In the genomic region with DNA sequence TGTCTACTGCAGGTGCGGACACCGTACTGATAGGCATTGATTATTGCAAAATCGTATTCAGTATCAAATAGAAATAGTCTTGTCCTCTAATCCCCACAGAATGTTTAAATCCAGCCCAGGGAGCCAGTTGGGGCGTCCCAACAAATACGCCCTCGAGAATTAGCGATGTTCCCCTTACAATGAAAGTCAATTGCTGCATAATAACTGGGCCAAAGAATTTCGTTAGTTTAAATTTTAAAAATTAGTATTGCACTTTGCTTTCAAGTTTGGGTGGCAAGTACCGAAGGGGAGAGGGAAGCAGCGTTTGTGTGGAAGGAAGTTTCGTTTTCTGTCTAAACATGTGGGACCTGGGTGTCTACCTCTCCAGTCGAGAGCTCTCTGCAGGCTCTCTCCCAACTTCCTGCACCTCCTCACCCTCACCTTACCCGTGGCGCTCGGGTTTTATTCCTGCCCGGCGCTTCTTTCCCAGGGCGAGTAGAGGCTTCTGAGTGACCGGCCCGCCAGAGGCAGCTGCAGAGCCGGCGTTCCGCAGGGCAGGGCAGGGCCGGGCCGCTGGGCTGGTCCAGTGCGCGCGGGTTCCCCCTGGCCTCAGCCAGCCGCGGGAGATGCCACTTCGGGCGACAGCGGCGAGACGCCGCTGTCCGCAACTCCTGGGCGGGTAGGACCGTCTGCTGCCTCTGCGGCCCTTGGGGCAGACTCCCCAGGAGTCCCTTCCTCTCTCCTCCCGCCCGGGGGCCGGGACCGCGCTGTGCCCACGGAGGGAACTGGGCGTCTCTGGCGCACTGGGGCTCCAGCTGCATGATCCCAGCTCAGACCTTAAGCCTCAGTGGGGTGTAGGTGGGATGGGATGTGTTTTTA, we compare ENCODE assay signal across 8 cellular contexts. TPM values are rescaled to one million over a fixed set of nuclear protein-coding genes. Genes with fewer than 3 reads are reported as not detected.
DNase-seq lines count a peak whose midpoint lies in the region; ATAC-seq and TF ChIP-seq lines count a peak whose summit lies in the region.

No MANE protein-coding gene starts in this region.

- H3K9me3 ChIP-seq in HUES6 (ENCODE audit: control insufficient read depth, insufficient read depth, low read depth, low read length) = no peaks in the 10 kb centered on the region

- H3K4me3 ChIP-seq in HUES6 (ENCODE audit: low read depth, low read length) (peak overlapping the region; percentile 95), choroid plexus epithelial cell (ENCODE audit: low read depth, low read length) (peak overlapping the region; percentile 5)

- H3K9ac ChIP-seq in HUES6 (ENCODE audit: low read length) = peak overlapping the region; percentile 9

- H3K4me1 ChIP-seq in HUES6 (ENCODE audit: control insufficient read depth, insufficient read depth, low read length) = peaks cover 36% of the 10 kb centered on the region

- H3K4me3 Mint-ChIP-seq in mesothelial cell of epicardium = peak overlapping the region; percentile 81

- H3K4me1 Mint-ChIP-seq in mesothelial cell of epicardium = peaks cover 36% of the 10 kb centered on the region

- peaks cover 76% of the 10 kb centered on the region for H3K27me3 ChIP-seq in HUES6 (ENCODE audit: control insufficient read depth, insufficient read depth, low read length)

- H3K27ac ChIP-seq in HUES6 (ENCODE audit: low read depth, low read length) = no peak overlapping the region

- no peaks in the 10 kb centered on the region for H3K9me3 Mint-ChIP-seq in mesothelial cell of epicardium

- TF ChIP-seq CTCF in choroid plexus epithelial cell (conservative IDR thresholded peaks at IDR 0.05; ENCODE audit: low read depth, low read length) (no peak), mesothelial cell of epicardium (IDR thresholded peaks at IDR 0.05; ENCODE audit: unreplicated experiment) (no peak)

- H3K27ac Mint-ChIP-seq in mesothelial cell of epicardium = no peak overlapping the region

- ATAC-seq in esophagus mucosa = no peak

- H3K36me3 ChIP-seq in HUES6 (ENCODE audit: control insufficient read depth, insufficient read depth, low read length) = peaks cover 13% of the 10 kb centered on the region

- peaks cover 83% of the 10 kb centered on the region for H3K27me3 Mint-ChIP-seq in mesothelial cell of epicardium (ENCODE audit: low read depth)

- peak; percentile 54 for DNase-seq in AG08395 (ENCODE audit: low spot score)
- peak; percentile 14 for DNase-seq in choroid plexus epithelial cell (ENCODE audit: low read depth)
- DNase-seq in mesothelial cell of epicardium (ENCODE audit: low spot score in 2 of 2, unreplicated experiment in 2 of 2) = peak in 1 of 2 experiments; percentile 58
- DNase-seq in NCI-H187 (lab: John Stamatoyannopoulos, UW) = no peak
- DNase-seq in T-helper 9 cell = no peak
- DNase-seq in SHP77 (lab: John Stamatoyannopoulos, UW) = no peak

- peaks cover 6% of the 10 kb centered on the region for H3K36me3 Mint-ChIP-seq in mesothelial cell of epicardium

RNA-seq across cellular contexts. Expression of a gene that starts 0.9 kb away (rescaled TPM):
- total RNA-seq in mesothelial cell of epicardium (9.8 to 10.3 TPM (median 10.2 TPM) in 3 replicates), esophagus mucosa (30.8 TPM)

Comparison
In these comparisons a context has a peak if more than half of its experiments do, and no peak if none do; other contexts are left out.
1. DNase-seq: peak in AG08395 (single experiment) and choroid plexus epithelial cell (single experiment); none in NCI-H187 (0 of 2), T-helper 9 cell (single experiment) and SHP77 (0 of 2).